ENCODE assay signal across 9 cellular contexts in genomic region chr14:68506021-68506644, GRCh38.
DNase-seq lines count a peak whose midpoint lies in the region; ATAC-seq and TF ChIP-seq lines count a peak whose summit lies in the region.
"Had no signal": no experiment of that assay in that cellular context is flagged by ENCODE, and none has a peak within 500 bp of the region (broad histone marks: within the 10 kb centered on the region; RNA-seq: fewer than 3 reads in every experiment).

No MANE protein-coding gene starts in this region.

- peak overlapping the region; percentile 24 for H3K9ac ChIP-seq in mucosa of stomach (ENCODE audit: low read length)

- no peak for ATAC-seq in CD4-positive, alpha-beta T cell (ENCODE audit: poor library complexity)
- ATAC-seq in HG02642 (IDR thresholded peaks at IDR 0.05; ENCODE audit: poor library complexity, unreplicated experiment), result peak; percentile 21

- no peaks in the 10 kb centered on the region for H3K27me3 Mint-ChIP-seq in CD4-positive, alpha-beta T cell

- H3K9me3 Mint-ChIP-seq in CD4-positive, alpha-beta T cell, result no peaks in the 10 kb centered on the region

- no peaks in the 10 kb centered on the region for H3K27me3 ChIP-seq in CD4-positive, alpha-beta T cell (ENCODE audit: control insufficient read depth, insufficient read depth, low read length)
- H3K27me3 ChIP-seq in adrenal gland, result no peaks in the 10 kb centered on the region
- H3K27me3 ChIP-seq in mucosa of stomach (ENCODE audit: control insufficient read depth, insufficient read depth, low read length), result no peaks in the 10 kb centered on the region
- H3K27me3 ChIP-seq in BE2C, result no peaks in the 10 kb centered on the region
- H3K27me3 ChIP-seq: gastrocnemius medialis had no signal

- no peak for TF ChIP-seq CTCF in CD4-positive, alpha-beta T cell (IDR thresholded peaks at IDR 0.05)
- TF ChIP-seq CTCF in adrenal gland (IDR thresholded peaks at IDR 0.05), result no peak
- TF ChIP-seq CTCF in BE2C (IDR thresholded peaks at IDR 0.05; ENCODE audit: low read depth, low read length), result no peak
- TF ChIP-seq CTCF in GM10248 (IDR thresholded peaks at IDR 0.05; ENCODE audit: control extremely low read depth, extremely low read depth, low read depth, missing control alignments), result no peak

- H3K4me3 ChIP-seq in adrenal gland (no peak overlapping the region), mucosa of stomach (ENCODE audit: low read length) (no peak overlapping the region), BE2C (ENCODE audit: low read depth, low read length) (no peak overlapping the region)
- H3K4me3 ChIP-seq: gastrocnemius medialis had no signal

- intact Hi-C loops in CD4-positive, alpha-beta T cell (cut with DNase I, micrococcal nuclease), result loop anchor here in 1 of 2 experiments (2.0 to 10.0 kb wide), 5 partner anchors 59 to 285 kb away; no protein-coding TSS in a partner anchor
- intact Hi-C loops in adrenal gland (cut with DNase I), result no loop called here

- CTCF ChIA-PET in CD4-positive, alpha-beta T cell (lab: Charles Lee), result interaction anchor here (0.7 to 3.0 kb wide), 8 partner anchors 11 to 311 kb away, joined by 3 to 10 read pairs (median 6); no protein-coding TSS in a partner anchor
- CTCF ChIA-PET in GM10248 (lab: Yijun Ruan, JAX), result interaction anchor here (0.6 to 2.4 kb wide), 11 partner anchors 11 to 562 kb away, joined by 3 to 13 read pairs (median 3); no protein-coding TSS in a partner anchor

- DNase-seq in CD4-positive, alpha-beta T cell, result no peak
- DNase-seq in adrenal gland (peak in 5 of 7 donors; percentile 28 to 71 (median 55)), BE2C (no peak), GM10248 (ENCODE audit: extremely low spot score) (no peak), mucosa of gallbladder (ENCODE audit: low spot score) (no peak), OCI-M2 (lab: John Stamatoyannopoulos, UW; ENCODE audit: unreplicated experiment) (no peak)
- DNase-seq: gastrocnemius medialis had no signal

- H3K4me1 ChIP-seq in adrenal gland (replicated peaks in 1 of 2), result peaks cover 8 to 16% of the 10 kb centered on the region in 2 donors
- peaks cover 49% of the 10 kb centered on the region for H3K4me1 ChIP-seq in mucosa of stomach (ENCODE audit: control insufficient read depth, insufficient read depth, low read length)
- H3K4me1 ChIP-seq in BE2C, result peaks cover 7% of the 10 kb centered on the region

- peaks cover 82% of the 10 kb centered on the region for H3K4me1 Mint-ChIP-seq in CD4-positive, alpha-beta T cell (ENCODE audit: low read depth)

- H3K27ac Mint-ChIP-seq in CD4-positive, alpha-beta T cell, result peak overlapping the region; percentile 95

- POLR2A ChIA-PET in CD4-positive, alpha-beta T cell (lab: Charles Lee), result interaction anchor here (0.6 to 6.4 kb wide), 40 partner anchors 9 to 314 kb away, joined by 3 to 133 read pairs (median 7); partner anchors contain the start of gene ZFP36L1
- POLR2A ChIA-PET in GM10248 (lab: Yijun Ruan, JAX), result no interaction called here

- peak overlapping the region; percentile 90 for H3K27ac ChIP-seq in CD4-positive, alpha-beta T cell (ENCODE audit: low read depth, low read length)
- H3K27ac ChIP-seq in adrenal gland, result peak overlapping the region in 2 of 5 donors; percentile 22 to 63
- H3K27ac ChIP-seq: gastrocnemius medialis had no signal

- no peaks in the 10 kb centered on the region for H3K36me3 ChIP-seq in adrenal gland (replicated peaks in 1 of 2)
- H3K36me3 ChIP-seq in mucosa of stomach (ENCODE audit: control insufficient read depth, insufficient read depth, low read length), result no peaks in the 10 kb centered on the region
- no peaks in the 10 kb centered on the region for H3K36me3 ChIP-seq in BE2C
- H3K36me3 ChIP-seq: gastrocnemius medialis had no signal

- TF ChIP-seq POLR2A in adrenal gland (IDR thresholded peaks at IDR 0.05), result no peak

- peak overlapping the region; percentile 50 for H3K4me3 Mint-ChIP-seq in CD4-positive, alpha-beta T cell

- H3K36me3 Mint-ChIP-seq in CD4-positive, alpha-beta T cell (ENCODE audit: low read depth), result no peaks in the 10 kb centered on the region

- 57 to 70% (median 62%) methylated on average over 13 to 17 of the region's 17 CpGs for WGBS in adrenal gland, 4 donors

- no peaks in the 10 kb centered on the region for H3K9me3 ChIP-seq in CD4-positive, alpha-beta T cell (ENCODE audit: control insufficient read depth, low read length)
- H3K9me3 ChIP-seq in adrenal gland (replicated peaks in 1 of 3) (no peaks in the 10 kb centered on the region), mucosa of stomach (ENCODE audit: control insufficient read depth, low read length) (no peaks in the 10 kb centered on the region), BE2C (no peaks in the 10 kb centered on the region)
- H3K9me3 ChIP-seq: gastrocnemius medialis had no signal

Comparison
In these comparisons a context has a peak if more than half of its experiments do, and no peak if none do; other contexts are left out.
1. DNase-seq: peak in adrenal gland (5 of 7); none in CD4-positive, alpha-beta T cell (0 of 10), BE2C (single experiment), GM10248 (single experiment), mucosa of gallbladder (single experiment) and OCI-M2 (single experiment).